6 cellular contexts compared by ENCODE assay signal in genomic region chr6:106671651-106672050, GRCh38.
"Had no signal": no experiment of that assay in that cellular context is flagged by ENCODE, and none has a peak within 500 bp of the region (broad histone marks: within the 10 kb centered on the region; RNA-seq: fewer than 3 reads in every experiment).

No MANE protein-coding gene starts in this region.

- ATAC-seq: K562 had no signal

- H3K27ac ChIP-seq: GM23248 had no signal

- H3K4me3 Mint-ChIP-seq: H9 had no signal

- H3K4me3 ChIP-seq: GM23248, K562 had no signal

- H2AFZ ChIP-seq: GM23248 had no signal

- DNase-seq: GM23248, H9, HCEC 1CT, IMR-90, KG1 had no signal

- H3K9ac ChIP-seq: GM23248 had no signal
